27 cellular contexts compared by ENCODE assay signal in genomic region chrX:9414416-9414815, GRCh38.
"Had no signal": no experiment of that assay in that cellular context is flagged by ENCODE, and none has a peak within 500 bp of the region (broad histone marks: within the 10 kb centered on the region; RNA-seq: fewer than 3 reads in every experiment).

No MANE protein-coding gene starts in this region.

- H3K4me1 Mint-ChIP-seq: activated naive CD8-positive, alpha-beta T cell treated with anti-CD3 and anti-CD28 coated beads for 36 hours had no signal

- H3K27me3 Mint-ChIP-seq: activated CD4-positive, alpha-beta memory T cell treated with anti-CD3 and anti-CD28 coated beads for 36 hours; activated naive CD8-positive, alpha-beta T cell treated with anti-CD3 and anti-CD28 coated beads for 36 hours; natural killer cell treated with Interleukin-12 subunit alpha and Interleukin-12 subunit beta and Interleukin-15 and Interleukin-18, amount 100 ng/mL, for 72 hours had no signal

- H3K9me3 ChIP-seq: adrenal gland, body of pancreas, colonic mucosa, suprapubic skin, tibial artery had no signal

- H3K27ac ChIP-seq: adrenal gland, body of pancreas, colonic mucosa, spleen, suprapubic skin, tibial artery, WERI-Rb-1 had no signal

- H3K4me1 ChIP-seq: adrenal gland, body of pancreas, colonic mucosa, spleen, suprapubic skin had no signal

- H3K36me3 ChIP-seq: adrenal gland, colonic mucosa, spleen, suprapubic skin, tibial artery, WERI-Rb-1 had no signal

- H3K36me3 Mint-ChIP-seq: activated CD4-positive, alpha-beta memory T cell treated with anti-CD3 and anti-CD28 coated beads for 36 hours; activated naive CD8-positive, alpha-beta T cell treated with anti-CD3 and anti-CD28 coated beads for 36 hours; natural killer cell treated with Interleukin-12 subunit alpha and Interleukin-12 subunit beta and Interleukin-15 and Interleukin-18, amount 100 ng/mL, for 72 hours had no signal

- H3K9me3 Mint-ChIP-seq: activated CD4-positive, alpha-beta memory T cell treated with anti-CD3 and anti-CD28 coated beads for 36 hours; activated naive CD4-positive, alpha-beta T cell treated with anti-CD3 and anti-CD28 coated beads for 36 hours; activated naive CD8-positive, alpha-beta T cell treated with anti-CD3 and anti-CD28 coated beads for 36 hours; activated T-helper 1 cell treated with anti-CD3 and anti-CD28 coated beads, Interleukin-12 subunit alpha, Interleukin-12 subunit beta, Interleukin-2, Interleukin-4 antibody, amounts not matched to agents 30 ng/mL and 10 ng/mL and 1 ng/mL, durations not matched to agents 14 hours and 24 hours and 36 hours had no signal

- DNase-seq: activated CD4-positive, alpha-beta memory T cell treated with anti-CD3 and anti-CD28 coated beads for 36 hours; activated CD4-positive, alpha-beta T cell treated with anti-CD3 and anti-CD28 coated beads for 48 hours; activated CD8-positive, alpha-beta memory T cell treated with anti-CD3 and anti-CD28 coated beads, Interleukin-2, amount 50 U/mL, for 4 hours; activated effector memory CD4-positive, alpha-beta T cell treated with anti-CD3 and anti-CD28 coated beads, Interleukin-2, amount 50 U/mL, for 16 hours; activated naive CD4-positive, alpha-beta T cell treated with anti-CD3 and anti-CD28 coated beads for 36 hours; activated naive CD8-positive, alpha-beta T cell treated with anti-CD3 and anti-CD28 coated beads for 36 hours; activated T-cell treated with anti-CD3 and anti-CD28 coated beads, Interleukin-2, amount 50 U/mL, for 1 hour; adrenal gland; aorta; body of pancreas; colonic mucosa; effector memory CD4-positive, alpha-beta T cell; head of caudate nucleus; hippocampal formation; left cardiac atrium; left ventricle myocardium superior; midbrain; posterior cingulate gyrus; right cardiac atrium; spleen; stimulated activated naive CD4-positive, alpha-beta T cell; T-helper 9 cell; tibial artery; WERI-Rb-1 had no signal

- H3K4me3 ChIP-seq: adrenal gland, body of pancreas, colonic mucosa, spleen, suprapubic skin, tibial artery had no signal

- H3K4me3 Mint-ChIP-seq: activated CD4-positive, alpha-beta memory T cell treated with anti-CD3 and anti-CD28 coated beads for 36 hours; activated naive CD4-positive, alpha-beta T cell treated with anti-CD3 and anti-CD28 coated beads for 36 hours; activated naive CD8-positive, alpha-beta T cell treated with anti-CD3 and anti-CD28 coated beads for 36 hours; activated T-helper 1 cell treated with anti-CD3 and anti-CD28 coated beads, Interleukin-12 subunit alpha, Interleukin-12 subunit beta, Interleukin-2, Interleukin-4 antibody, amounts not matched to agents 30 ng/mL and 10 ng/mL and 1 ng/mL, durations not matched to agents 14 hours and 24 hours and 36 hours; natural killer cell treated with Interleukin-12 subunit alpha and Interleukin-12 subunit beta and Interleukin-15 and Interleukin-18, amount 100 ng/mL, for 72 hours had no signal

- H3K27ac Mint-ChIP-seq: activated CD4-positive, alpha-beta memory T cell treated with anti-CD3 and anti-CD28 coated beads for 36 hours; activated naive CD4-positive, alpha-beta T cell treated with anti-CD3 and anti-CD28 coated beads for 36 hours; activated naive CD8-positive, alpha-beta T cell treated with anti-CD3 and anti-CD28 coated beads for 36 hours; activated T-helper 1 cell treated with anti-CD3 and anti-CD28 coated beads, Interleukin-12 subunit alpha, Interleukin-12 subunit beta, Interleukin-2, Interleukin-4 antibody, amounts not matched to agents 30 ng/mL and 10 ng/mL and 1 ng/mL, durations not matched to agents 14 hours and 24 hours and 36 hours; natural killer cell treated with Interleukin-12 subunit alpha and Interleukin-12 subunit beta and Interleukin-15 and Interleukin-18, amount 100 ng/mL, for 72 hours had no signal

- H3K27me3 ChIP-seq: adrenal gland, body of pancreas, colonic mucosa, suprapubic skin, tibial artery had no signal
